26 cellular contexts compared by ENCODE assay signal in genomic region chr6:167709196-167709595, GRCh38.
"Had no signal": no experiment of that assay in that cellular context is flagged by ENCODE, and none has a peak within 500 bp of the region (broad histone marks: within the 10 kb centered on the region; RNA-seq: fewer than 3 reads in every experiment).

No MANE protein-coding gene starts in this region.

- H3K4me1 ChIP-seq: foreskin keratinocyte, gastroesophageal sphincter, parathyroid adenoma, prostate gland, tibial artery had no signal

- H3K27me3 ChIP-seq: colonic mucosa, foreskin keratinocyte, right atrium auricular region, testis had no signal

- DNase-seq: central memory CD4-positive, alpha-beta T cell; colonic mucosa; dermis blood vessel endothelial cell; effector memory CD8-positive, alpha-beta T cell; foreskin keratinocyte; heart left ventricle; hippocampal formation; left colon; left ventricle myocardium superior; lower lobe of right lung; natural killer cell; stimulated activated CD4-positive, alpha-beta T cell treated with anti-CD3 and anti-CD28 coated beads, Interleukin-2, amount 100 ng/mL, for 24 hours; stimulated activated CD4-positive, alpha-beta T cell treated with anti-CD3 and anti-CD28 coated beads, Interleukin-4, amount 100 ng/mL, for 24 hours; stimulated activated naive CD8-positive, alpha-beta T cell treated with anti-CD3 and anti-CD28 coated beads, Interleukin-15, Interleukin-2, amounts not matched to agents 100 U/mL and 50 U/mL, for 24 hours; substantia nigra; testis; tibial artery had no signal

- H3K9me3 ChIP-seq: colonic mucosa, gastroesophageal sphincter, heart left ventricle, lower lobe of right lung, prostate gland, right atrium auricular region, testis, tibial artery had no signal

- H3K27ac Mint-ChIP-seq: effector memory CD8-positive, alpha-beta T cell; natural killer cell; stimulated activated effector memory CD8-positive, alpha-beta T cell treated with anti-CD3 and anti-CD28 coated beads, Interleukin-12 subunit alpha, Interleukin-12 subunit beta, amount 100 ng/mL, for 72 hours; type B pancreatic cell had no signal

- H3K4me3 Mint-ChIP-seq: effector memory CD8-positive, alpha-beta T cell; natural killer cell; stimulated activated effector memory CD8-positive, alpha-beta T cell treated with anti-CD3 and anti-CD28 coated beads, Interleukin-12 subunit alpha, Interleukin-12 subunit beta, amount 100 ng/mL, for 72 hours; type B pancreatic cell had no signal

- H2AFZ ChIP-seq: parathyroid adenoma had no signal

- ATAC-seq: effector memory CD8-positive, alpha-beta T cell; esophagus mucosa; foreskin keratinocyte; gastroesophageal sphincter; heart left ventricle; left colon; left ventricle myocardium superior; lower lobe of right lung; natural killer cell; sciatic nerve; stimulated activated effector memory CD8-positive, alpha-beta T cell treated with anti-CD3 and anti-CD28 coated beads, Interleukin-12 subunit alpha, Interleukin-12 subunit beta, amount 100 ng/mL, for 72 hours; stimulated activated naive CD8-positive, alpha-beta T cell treated with anti-CD3 and anti-CD28 coated beads, Interleukin-15, Interleukin-2, amounts not matched to agents 100 U/mL and 50 U/mL, for 24 hours had no signal

- H3K4me3 ChIP-seq: colonic mucosa, gastroesophageal sphincter, heart left ventricle, lower lobe of right lung, prostate gland, right atrium auricular region, smooth muscle cell, testis, tibial artery had no signal

- H3K4me2 ChIP-seq: smooth muscle cell had no signal

- H3K36me3 ChIP-seq: colonic mucosa, gastroesophageal sphincter, heart left ventricle, lower lobe of right lung, prostate gland, right atrium auricular region, tibial artery had no signal

- H3K79me2 ChIP-seq: parathyroid adenoma had no signal

- H3K36me3 Mint-ChIP-seq: natural killer cell; stimulated activated effector memory CD8-positive, alpha-beta T cell treated with anti-CD3 and anti-CD28 coated beads, Interleukin-12 subunit alpha, Interleukin-12 subunit beta, amount 100 ng/mL, for 72 hours; type B pancreatic cell had no signal

- H3K9me3 Mint-ChIP-seq: type B pancreatic cell had no signal

- H3K27ac ChIP-seq: colonic mucosa, foreskin keratinocyte, gastroesophageal sphincter, heart left ventricle, lower lobe of right lung, parathyroid adenoma, prostate gland, right atrium auricular region, testis, tibial artery had no signal
